2 cellular contexts compared by ENCODE assay signal in genomic region chr6:26464416-26465131, GRCh38.
TF ChIP-seq lines count a peak whose summit lies in the region.

No MANE protein-coding gene starts in this region.

TF ChIP-seq in HepG2, 621 proteins besides CTCF, POLR2A, EP300 and RAD21:
- TF ChIP-seq PCBP1 (IDR thresholded peaks at IDR 0.05; ENCODE audit: borderline replicate concordance, low read depth, low read length) (no peak), MAFK (conservative IDR thresholded peaks at IDR 0.05 in 1 of 2, IDR thresholded peaks at IDR 0.05 in 1 of 2; ENCODE audit: low read length in 2 of 2) (peak; percentile 49 to 66), SETDB1 (CRISPR knock-in tag; IDR thresholded peaks at IDR 0.05; ENCODE audit: borderline replicate concordance) (no peak), ZBTB10 (CRISPR knock-in tag; IDR thresholded peaks at IDR 0.05; ENCODE audit: borderline replicate concordance) (no peak), ZNF549 (CRISPR knock-in tag; IDR thresholded peaks at IDR 0.05) (no peak), HHEX (CRISPR knock-in tag; IDR thresholded peaks at IDR 0.05) (no peak), PRDM4 (CRISPR knock-in tag; IDR thresholded peaks at IDR 0.05; ENCODE audit: borderline replicate concordance) (peak; percentile 76; the same call in 1 of the 2 replicates), TCF12 (IDR thresholded peaks at IDR 0.05) (no peak), TCF12 (CRISPR knock-in tag; IDR thresholded peaks at IDR 0.05) (no peak), MAFF (IDR thresholded peaks at IDR 0.05; ENCODE audit: low read depth, low read length) (peak; percentile 13; the same call in 1 of the 2 replicates), ZNF841 (CRISPR knock-in tag; IDR thresholded peaks at IDR 0.05; ENCODE audit: borderline replicate concordance) (no peak), ZNF570 (CRISPR knock-in tag; IDR thresholded peaks at IDR 0.05; ENCODE audit: borderline replicate concordance) (no peak), RBM39 (IDR thresholded peaks at IDR 0.05; ENCODE audit: low read depth, low read length, poor library complexity, severe bottlenecking) (no peak), FOSL1 (CRISPR knock-in tag; IDR thresholded peaks at IDR 0.05; ENCODE audit: borderline replicate concordance) (no peak), GZF1 (CRISPR knock-in tag; IDR thresholded peaks at IDR 0.05) (no peak), NFAT5 (CRISPR knock-in tag; IDR thresholded peaks at IDR 0.05) (no peak)

TF ChIP-seq in GM12878, 131 proteins besides CTCF, POLR2A, EP300 and RAD21:
- TF ChIP-seq NKRF (conservative IDR thresholded peaks at IDR 0.05) (no peak), ZNF687 (IDR thresholded peaks at IDR 0.05) (0 out of 2 replicates have a peak, but pooled peaks have one; percentile 4)
